5 cellular contexts compared by ENCODE assay signal in the genomic region with DNA sequence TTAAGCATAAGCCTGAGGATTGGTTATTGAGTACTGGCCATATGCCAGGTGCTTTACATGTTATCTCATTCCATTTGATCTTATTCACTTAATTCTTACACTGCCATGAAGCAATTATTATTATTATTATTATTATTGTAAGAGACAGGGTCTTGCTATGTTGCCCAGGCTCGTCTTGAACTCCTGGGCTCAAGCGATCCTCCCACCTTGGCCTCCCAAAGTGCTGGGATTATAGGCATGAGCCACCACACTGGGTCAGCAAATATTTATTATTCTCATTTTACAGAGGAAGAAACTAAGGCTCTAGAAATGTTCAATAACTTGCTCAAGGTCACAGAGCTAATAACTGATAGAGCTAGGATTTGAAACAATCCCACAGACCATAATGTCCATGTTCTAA.
"Had no signal": no experiment of that assay in that cellular context is flagged by ENCODE, and none has a peak within 500 bp of the region (broad histone marks: within the 10 kb centered on the region; RNA-seq: fewer than 3 reads in every experiment).

No MANE protein-coding gene starts in this region.

- H3K4me2 ChIP-seq: GM23338 had no signal

- ATAC-seq: GM23338 had no signal

- H3K4me3 ChIP-seq: GM23338 had no signal

- DNase-seq: H9, HCEC 1CT, HFFc6, KBM-7 had no signal

- H2AFZ ChIP-seq: GM23338 had no signal
